ENCODE assay signal across 1 cellular context in genomic region chr17:82023447-82024241, GRCh38.
A peak's percentile ranks its signal among the peaks of the same experiment; 100 is the strongest.
TF ChIP-seq lines count a peak whose summit lies in the region.

No MANE protein-coding gene starts in this region.

TF ChIP-seq in HEK293, 187 proteins besides CTCF, POLR2A, EP300 and RAD21 (continued from another document and continues in another):
- TF ChIP-seq ZNF449 (tag by site-specific recombination; IDR thresholded peaks at IDR 0.05) = no peak
- no peak for TF ChIP-seq ZNF362 (tag by site-specific recombination; IDR thresholded peaks at IDR 0.05)
- TF ChIP-seq ZNF664 (tag by site-specific recombination; IDR thresholded peaks at IDR 0.05) = no peak
- peak; percentile 58 for TF ChIP-seq ZBTB17 (tag by site-specific recombination; IDR thresholded peaks at IDR 0.05)
- no peak for TF ChIP-seq ZNF561 (tag by site-specific recombination; IDR thresholded peaks at IDR 0.05; ENCODE audit: borderline replicate concordance)
- TF ChIP-seq MZF1 (tag by site-specific recombination; IDR thresholded peaks at IDR 0.05; ENCODE audit: borderline replicate concordance) = no peak
- peak; percentile 65 for TF ChIP-seq ZFHX2 (tag by site-specific recombination; conservative IDR thresholded peaks at IDR 0.05)
- TF ChIP-seq PRDM1 (tag by site-specific recombination; IDR thresholded peaks at IDR 0.05) = no peak
- TF ChIP-seq KLF7 (tag by site-specific recombination; IDR thresholded peaks at IDR 0.05; ENCODE audit: borderline replicate concordance) = no peak; the same call in 1 of the 2 replicates
- peak; percentile 59; the same call in 1 of the 2 replicates for TF ChIP-seq ZBTB48 (tag by site-specific recombination; IDR thresholded peaks at IDR 0.05)
- no peak for TF ChIP-seq ZNF645 (tag by site-specific recombination; IDR thresholded peaks at IDR 0.05)
- no peak for TF ChIP-seq ZNF624 (tag by site-specific recombination; IDR thresholded peaks at IDR 0.05)
- TF ChIP-seq TCF7L2 (IDR thresholded peaks at IDR 0.05; ENCODE audit: borderline replicate concordance, low read depth, low read length) = no peak
- TF ChIP-seq ZNF121 (tag by site-specific recombination; IDR thresholded peaks at IDR 0.05) = no peak
- TF ChIP-seq ZNF114 (tag by site-specific recombination; IDR thresholded peaks at IDR 0.05) = no peak
- no peak for TF ChIP-seq ZNF350 (tag by site-specific recombination; IDR thresholded peaks at IDR 0.05)
- TF ChIP-seq ZNF239 (tag by site-specific recombination; IDR thresholded peaks at IDR 0.05) = no peak
- no peak for TF ChIP-seq ZBTB21 (tag by site-specific recombination; IDR thresholded peaks at IDR 0.05)
- no peak for TF ChIP-seq OSR2 (tag by site-specific recombination; IDR thresholded peaks at IDR 0.05)
- no peak for TF ChIP-seq ZNF580 (tag by site-specific recombination; IDR thresholded peaks at IDR 0.05)
- no peak for TF ChIP-seq ZNF169 (tag by site-specific recombination; IDR thresholded peaks at IDR 0.05)
- TF ChIP-seq GLIS1 (tag by site-specific recombination; IDR thresholded peaks at IDR 0.05) = peak; percentile 7
- no peak for TF ChIP-seq ZNF473 (tag by site-specific recombination; IDR thresholded peaks at IDR 0.05)
- TF ChIP-seq ZNF2 (tag by site-specific recombination; IDR thresholded peaks at IDR 0.05) = 0 out of 2 replicates have a peak, but pooled peaks have one; percentile 35
- TF ChIP-seq ZNF146 (tag by site-specific recombination; IDR thresholded peaks at IDR 0.05) = no peak
- TF ChIP-seq ZNF704 (tag by site-specific recombination; IDR thresholded peaks at IDR 0.05) = no peak
- TF ChIP-seq ZBTB20 (tag by site-specific recombination; IDR thresholded peaks at IDR 0.05) = peak; percentile 67; the same call in 1 of the 2 replicates
- TF ChIP-seq ZNF501 (tag by site-specific recombination; IDR thresholded peaks at IDR 0.05) = no peak
- no peak for TF ChIP-seq ZFP69B (tag by site-specific recombination; IDR thresholded peaks at IDR 0.05)
- TF ChIP-seq INSM2 (tag by site-specific recombination; IDR thresholded peaks at IDR 0.05) = no peak
- no peak for TF ChIP-seq RBAK (tag by site-specific recombination; IDR thresholded peaks at IDR 0.05)
- no peak for TF ChIP-seq ZNF596 (tag by site-specific recombination; IDR thresholded peaks at IDR 0.05)
- TF ChIP-seq REST (tag by site-specific recombination; IDR thresholded peaks at IDR 0.05) = 0 out of 2 replicates have a peak, but pooled peaks have one; percentile 16
- TF ChIP-seq FEZF1 (tag by site-specific recombination; IDR thresholded peaks at IDR 0.05) = no peak
- TF ChIP-seq ZNF324 (tag by site-specific recombination; IDR thresholded peaks at IDR 0.05) = no peak
- TF ChIP-seq ZNF529 (tag by site-specific recombination; IDR thresholded peaks at IDR 0.05; ENCODE audit: insufficient replicate concordance) = no peak
- TF ChIP-seq ZNF16 (tag by site-specific recombination; IDR thresholded peaks at IDR 0.05; ENCODE audit: low read depth) = no peak
- no peak for TF ChIP-seq ZNF558 (tag by site-specific recombination; IDR thresholded peaks at IDR 0.05)
- TF ChIP-seq ZSCAN18 (tag by site-specific recombination; IDR thresholded peaks at IDR 0.05) = no peak
- no peak for TF ChIP-seq MEIS1 (CRISPR knock-in tag; IDR thresholded peaks at IDR 0.05; ENCODE audit: borderline replicate concordance)
- no peak for TF ChIP-seq ZNF223 (tag by site-specific recombination; IDR thresholded peaks at IDR 0.05)
- no peak for TF ChIP-seq ZNF26 (tag by site-specific recombination; IDR thresholded peaks at IDR 0.05)
- TF ChIP-seq ATF2 (tag by site-specific recombination; IDR thresholded peaks at IDR 0.05; ENCODE audit: low read depth) = no peak
- no peak for TF ChIP-seq ZBTB49 (tag by site-specific recombination; IDR thresholded peaks at IDR 0.05; ENCODE audit: low read depth)
- no peak for TF ChIP-seq ZNF555 (tag by site-specific recombination; conservative IDR thresholded peaks at IDR 0.05)
- no peak for TF ChIP-seq SCRT1 (tag by site-specific recombination; IDR thresholded peaks at IDR 0.05; ENCODE audit: borderline replicate concordance)
- TF ChIP-seq SP3 (tag by site-specific recombination; IDR thresholded peaks at IDR 0.05) = no peak
